Comparison of ENCODE assay signal across 1 cellular context in the genomic region with DNA sequence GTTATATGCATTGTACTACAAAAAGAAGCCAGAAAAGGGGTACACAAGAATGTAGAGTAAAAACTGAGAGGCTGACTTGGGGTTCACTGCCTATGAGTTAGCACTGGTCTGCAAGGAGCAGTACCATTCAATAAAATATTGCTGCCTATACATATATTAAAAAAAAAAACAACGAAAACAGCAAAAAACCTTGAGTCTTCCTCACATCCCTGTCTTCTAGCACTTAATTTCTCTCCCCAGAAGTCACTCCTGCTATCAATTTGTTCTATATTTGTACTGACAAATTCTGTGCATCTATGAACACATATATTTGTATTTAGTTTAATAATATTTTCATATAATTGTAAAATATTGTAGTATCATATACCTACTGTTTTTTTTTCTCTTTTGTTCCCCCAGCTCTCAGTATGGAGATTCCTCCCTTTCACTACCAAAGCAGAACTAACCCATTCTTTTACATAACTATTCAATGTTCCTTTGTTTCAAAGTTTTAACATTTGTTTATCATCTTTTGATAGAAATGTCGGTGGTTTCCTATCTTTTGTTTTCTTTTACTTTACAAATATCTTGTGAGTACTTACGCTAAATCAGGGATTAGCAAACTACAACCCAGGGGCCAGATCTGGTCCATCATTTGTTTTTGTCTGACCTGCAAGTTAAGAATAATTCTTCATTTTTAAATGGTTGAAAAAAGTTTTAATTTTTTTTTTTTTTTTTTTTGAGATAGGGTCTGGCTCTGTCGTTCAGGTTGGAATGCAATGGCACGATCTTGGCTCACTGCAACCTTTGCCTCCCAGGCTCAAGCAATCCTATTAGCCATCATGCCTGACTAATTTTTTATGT.
TF ChIP-seq lines count a peak whose summit lies in the region.

No MANE protein-coding gene starts in this region.

TF ChIP-seq in K562, 482 proteins besides CTCF, POLR2A, EP300 and RAD21:
- TF ChIP-seq POLR2H (tag; IDR thresholded peaks at IDR 0.05; ENCODE audit: low read depth), result no peak
- TF ChIP-seq, protein P1, sequence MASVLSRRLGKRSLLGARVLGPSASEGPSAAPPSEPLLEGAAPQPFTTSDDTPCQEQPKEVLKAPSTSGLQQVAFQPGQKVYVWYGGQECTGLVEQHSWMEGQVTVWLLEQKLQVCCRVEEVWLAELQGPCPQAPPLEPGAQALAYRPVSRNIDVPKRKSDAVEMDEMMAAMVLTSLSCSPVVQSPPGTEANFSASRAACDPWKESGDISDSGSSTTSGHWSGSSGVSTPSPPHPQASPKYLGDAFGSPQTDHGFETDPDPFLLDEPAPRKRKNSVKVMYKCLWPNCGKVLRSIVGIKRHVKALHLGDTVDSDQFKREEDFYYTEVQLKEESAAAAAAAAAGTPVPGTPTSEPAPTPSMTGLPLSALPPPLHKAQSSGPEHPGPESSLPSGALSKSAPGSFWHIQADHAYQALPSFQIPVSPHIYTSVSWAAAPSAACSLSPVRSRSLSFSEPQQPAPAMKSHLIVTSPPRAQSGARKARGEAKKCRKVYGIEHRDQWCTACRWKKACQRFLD (CRISPR knock-in tag; IDR thresholded peaks at IDR 0.05), result no peak
- TF ChIP-seq BMI1 (IDR thresholded peaks at IDR 0.05; ENCODE audit: low read length), result peak; percentile 71; the same call in 1 of the 2 replicates
- TF ChIP-seq GABPB1 (CRISPR knock-in tag; IDR thresholded peaks at IDR 0.05), result no peak
- no peak for TF ChIP-seq ELF4 (CRISPR knock-in tag; IDR thresholded peaks at IDR 0.05)
- TF ChIP-seq CBX8 (IDR thresholded peaks at IDR 0.05; ENCODE audit: borderline replicate concordance, extremely low read depth, low read depth, low read length, poor library complexity, severe bottlenecking), result peak; percentile 86
- TF ChIP-seq TARDBP (IDR thresholded peaks at IDR 0.05), result no peak
- peak; percentile 42 for TF ChIP-seq ZFP36 (IDR thresholded peaks at IDR 0.05; ENCODE audit: low read depth, low read length, partially characterized antibody)
- no peak for TF ChIP-seq RNF2 (IDR thresholded peaks at IDR 0.05)
- no peak for TF ChIP-seq ATF7 (IDR thresholded peaks at IDR 0.05)
- TF ChIP-seq, protein P2, sequence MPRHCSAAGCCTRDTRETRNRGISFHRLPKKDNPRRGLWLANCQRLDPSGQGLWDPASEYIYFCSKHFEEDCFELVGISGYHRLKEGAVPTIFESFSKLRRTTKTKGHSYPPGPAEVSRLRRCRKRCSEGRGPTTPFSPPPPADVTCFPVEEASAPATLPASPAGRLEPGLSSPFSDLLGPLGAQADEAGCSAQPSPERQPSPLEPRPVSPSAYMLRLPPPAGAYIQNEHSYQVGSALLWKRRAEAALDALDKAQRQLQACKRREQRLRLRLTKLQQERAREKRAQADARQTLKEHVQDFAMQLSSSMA (CRISPR knock-in tag; IDR thresholded peaks at IDR 0.05), result no peak
- TF ChIP-seq HNRNPUL1 (IDR thresholded peaks at IDR 0.05; ENCODE audit: low read length), result no peak
- TF ChIP-seq KLF6 (CRISPR knock-in tag; IDR thresholded peaks at IDR 0.05; ENCODE audit: borderline replicate concordance), result no peak
- TF ChIP-seq MEF2A (IDR thresholded peaks at IDR 0.05; ENCODE audit: control insufficient read depth, low read depth, low read length), result no peak
- no peak for TF ChIP-seq SMARCE1 (IDR thresholded peaks at IDR 0.05)
- TF ChIP-seq, protein P3, sequence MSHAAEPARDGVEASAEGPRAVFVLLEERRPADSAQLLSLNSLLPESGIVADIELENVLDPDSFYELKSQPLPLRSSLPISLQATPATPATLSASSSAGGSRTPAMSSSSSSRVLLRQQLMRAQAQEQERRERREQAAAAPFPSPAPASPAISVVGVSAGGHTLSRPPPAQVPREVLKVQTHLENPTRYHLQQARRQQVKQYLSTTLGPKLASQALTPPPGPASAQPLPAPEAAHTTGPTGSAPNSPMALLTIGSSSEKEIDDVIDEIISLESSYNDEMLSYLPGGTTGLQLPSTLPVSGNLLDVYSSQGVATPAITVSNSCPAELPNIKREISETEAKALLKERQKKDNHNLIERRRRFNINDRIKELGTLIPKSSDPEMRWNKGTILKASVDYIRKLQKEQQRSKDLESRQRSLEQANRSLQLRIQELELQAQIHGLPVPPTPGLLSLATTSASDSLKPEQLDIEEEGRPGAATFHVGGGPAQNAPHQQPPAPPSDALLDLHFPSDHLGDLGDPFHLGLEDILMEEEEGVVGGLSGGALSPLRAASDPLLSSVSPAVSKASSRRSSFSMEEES (CRISPR knock-in tag; IDR thresholded peaks at IDR 0.05), result no peak
- TF ChIP-seq, protein P4, sequence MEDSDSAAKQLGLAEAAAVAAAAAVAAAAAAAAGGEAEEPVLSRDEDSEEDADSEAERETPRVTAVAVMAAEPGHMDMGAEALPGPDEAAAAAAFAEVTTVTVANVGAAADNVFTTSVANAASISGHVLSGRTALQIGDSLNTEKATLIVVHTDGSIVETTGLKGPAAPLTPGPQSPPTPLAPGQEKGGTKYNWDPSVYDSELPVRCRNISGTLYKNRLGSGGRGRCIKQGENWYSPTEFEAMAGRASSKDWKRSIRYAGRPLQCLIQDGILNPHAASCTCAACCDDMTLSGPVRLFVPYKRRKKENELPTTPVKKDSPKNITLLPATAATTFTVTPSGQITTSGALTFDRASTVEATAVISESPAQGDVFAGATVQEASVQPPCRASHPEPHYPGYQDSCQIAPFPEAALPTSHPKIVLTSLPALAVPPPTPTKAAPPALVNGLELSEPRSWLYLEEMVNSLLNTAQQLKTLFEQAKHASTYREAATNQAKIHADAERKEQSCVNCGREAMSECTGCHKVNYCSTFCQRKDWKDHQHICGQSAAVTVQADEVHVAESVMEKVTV (CRISPR knock-in tag; IDR thresholded peaks at IDR 0.05), result no peak
- no peak for TF ChIP-seq ETV6 (IDR thresholded peaks at IDR 0.05; ENCODE audit: borderline replicate concordance in 1 of 2, low read depth in 2 of 2, low read length in 1 of 2)
- TF ChIP-seq ETV6 (CRISPR knock-in tag; IDR thresholded peaks at IDR 0.05; ENCODE audit: borderline replicate concordance), result no peak
- TF ChIP-seq CBX5 (IDR thresholded peaks at IDR 0.05; ENCODE audit: borderline replicate concordance, low read depth), result no peak
- no peak for TF ChIP-seq BHLHE40 (IDR thresholded peaks at IDR 0.05; ENCODE audit: low read length)
- no peak for TF ChIP-seq GATAD2B (IDR thresholded peaks at IDR 0.05; ENCODE audit: borderline replicate concordance)
- no peak for TF ChIP-seq ZNF785 (CRISPR knock-in tag; IDR thresholded peaks at IDR 0.05)
- no peak for TF ChIP-seq WHSC1 (IDR thresholded peaks at IDR 0.05; ENCODE audit: low read length)
- TF ChIP-seq ZNF764 (CRISPR knock-in tag; IDR thresholded peaks at IDR 0.05; ENCODE audit: low read depth), result no peak
- TF ChIP-seq RB1 (IDR thresholded peaks at IDR 0.05; ENCODE audit: low read depth), result no peak
- no peak for TF ChIP-seq LCOR (CRISPR knock-in tag; IDR thresholded peaks at IDR 0.05)
- TF ChIP-seq, protein P5, sequence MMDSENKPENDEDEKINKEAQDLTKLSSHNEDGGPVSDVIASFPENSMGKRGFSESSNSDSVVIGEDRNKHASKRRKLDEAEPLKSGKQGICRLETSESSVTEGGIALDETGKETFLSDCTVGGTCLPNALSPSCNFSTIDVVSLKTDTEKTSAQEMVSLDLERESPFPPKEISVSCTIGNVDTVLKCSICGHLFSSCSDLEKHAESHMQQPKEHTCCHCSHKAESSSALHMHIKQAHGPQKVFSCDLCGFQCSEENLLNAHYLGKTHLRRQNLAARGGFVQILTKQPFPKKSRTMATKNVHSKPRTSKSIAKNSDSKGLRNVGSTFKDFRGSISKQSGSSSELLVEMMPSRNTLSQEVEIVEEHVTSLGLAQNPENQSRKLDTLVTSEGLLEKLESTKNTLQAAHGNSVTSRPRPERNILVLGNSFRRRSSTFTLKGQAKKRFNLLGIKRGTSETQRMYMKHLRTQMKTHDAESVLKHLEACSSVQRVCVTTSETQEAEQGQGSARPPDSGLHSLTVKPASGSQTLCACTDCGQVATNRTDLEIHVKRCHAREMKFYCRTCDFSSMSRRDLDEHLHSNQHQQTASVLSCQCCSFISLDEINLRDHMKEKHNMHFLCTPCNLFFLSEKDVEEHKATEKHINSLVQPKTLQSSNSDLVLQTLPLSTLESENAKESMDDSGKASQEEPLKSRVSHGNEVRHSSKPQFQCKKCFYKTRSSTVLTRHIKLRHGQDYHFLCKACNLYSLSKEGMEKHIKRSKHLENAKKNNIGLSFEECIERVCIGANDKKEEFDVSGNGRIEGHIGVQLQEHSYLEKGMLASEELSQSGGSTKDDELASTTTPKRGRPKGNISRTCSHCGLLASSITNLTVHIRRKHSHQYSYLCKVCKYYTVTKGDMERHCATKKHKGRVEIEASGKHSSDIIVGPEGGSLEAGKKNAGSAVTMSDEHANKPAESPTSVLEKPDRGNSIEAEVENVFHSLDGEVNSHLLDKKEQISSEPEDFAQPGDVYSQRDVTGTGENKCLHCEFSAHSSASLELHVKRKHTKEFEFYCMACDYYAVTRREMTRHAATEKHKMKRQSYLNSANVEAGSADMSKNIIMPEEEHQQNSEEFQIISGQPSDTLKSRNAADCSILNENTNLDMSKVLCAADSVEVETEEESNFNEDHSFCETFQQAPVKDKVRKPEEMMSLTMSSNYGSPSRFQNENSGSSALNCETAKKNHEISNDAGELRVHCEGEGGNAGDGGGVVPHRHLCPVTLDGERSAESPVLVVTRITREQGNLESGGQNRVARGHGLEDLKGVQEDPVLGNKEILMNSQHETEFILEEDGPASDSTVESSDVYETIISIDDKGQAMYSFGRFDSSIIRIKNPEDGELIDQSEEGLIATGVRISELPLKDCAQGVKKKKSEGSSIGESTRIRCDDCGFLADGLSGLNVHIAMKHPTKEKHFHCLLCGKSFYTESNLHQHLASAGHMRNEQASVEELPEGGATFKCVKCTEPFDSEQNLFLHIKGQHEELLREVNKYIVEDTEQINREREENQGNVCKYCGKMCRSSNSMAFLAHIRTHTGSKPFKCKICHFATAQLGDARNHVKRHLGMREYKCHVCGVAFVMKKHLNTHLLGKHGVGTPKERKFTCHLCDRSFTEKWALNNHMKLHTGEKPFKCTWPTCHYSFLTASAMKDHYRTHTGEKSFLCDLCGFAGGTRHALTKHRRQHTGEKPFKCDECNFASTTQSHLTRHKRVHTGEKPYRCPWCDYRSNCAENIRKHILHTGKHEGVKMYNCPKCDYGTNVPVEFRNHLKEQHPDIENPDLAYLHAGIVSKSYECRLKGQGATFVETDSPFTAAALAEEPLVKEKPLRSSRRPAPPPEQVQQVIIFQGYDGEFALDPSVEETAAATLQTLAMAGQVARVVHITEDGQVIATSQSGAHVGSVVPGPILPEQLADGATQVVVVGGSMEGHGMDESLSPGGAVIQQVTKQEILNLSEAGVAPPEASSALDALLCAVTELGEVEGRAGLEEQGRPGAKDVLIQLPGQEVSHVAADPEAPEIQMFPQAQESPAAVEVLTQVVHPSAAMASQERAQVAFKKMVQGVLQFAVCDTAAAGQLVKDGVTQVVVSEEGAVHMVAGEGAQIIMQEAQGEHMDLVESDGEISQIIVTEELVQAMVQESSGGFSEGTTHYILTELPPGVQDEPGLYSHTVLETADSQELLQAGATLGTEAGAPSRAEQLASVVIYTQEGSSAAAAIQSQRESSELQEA (IDR thresholded peaks at IDR 0.05; ENCODE audit: low read depth), result no peak
- no peak for TF ChIP-seq PRPF4 (IDR thresholded peaks at IDR 0.05; ENCODE audit: insufficient read depth, low read depth, low read length, poor library complexity, severe bottlenecking)
- TF ChIP-seq CBX2 (IDR thresholded peaks at IDR 0.05; ENCODE audit: insufficient read depth, low read length, poor library complexity, severe bottlenecking), result peak; percentile 69
